Comparison of ENCODE assay signal across 8 cellular contexts in the genomic region with DNA sequence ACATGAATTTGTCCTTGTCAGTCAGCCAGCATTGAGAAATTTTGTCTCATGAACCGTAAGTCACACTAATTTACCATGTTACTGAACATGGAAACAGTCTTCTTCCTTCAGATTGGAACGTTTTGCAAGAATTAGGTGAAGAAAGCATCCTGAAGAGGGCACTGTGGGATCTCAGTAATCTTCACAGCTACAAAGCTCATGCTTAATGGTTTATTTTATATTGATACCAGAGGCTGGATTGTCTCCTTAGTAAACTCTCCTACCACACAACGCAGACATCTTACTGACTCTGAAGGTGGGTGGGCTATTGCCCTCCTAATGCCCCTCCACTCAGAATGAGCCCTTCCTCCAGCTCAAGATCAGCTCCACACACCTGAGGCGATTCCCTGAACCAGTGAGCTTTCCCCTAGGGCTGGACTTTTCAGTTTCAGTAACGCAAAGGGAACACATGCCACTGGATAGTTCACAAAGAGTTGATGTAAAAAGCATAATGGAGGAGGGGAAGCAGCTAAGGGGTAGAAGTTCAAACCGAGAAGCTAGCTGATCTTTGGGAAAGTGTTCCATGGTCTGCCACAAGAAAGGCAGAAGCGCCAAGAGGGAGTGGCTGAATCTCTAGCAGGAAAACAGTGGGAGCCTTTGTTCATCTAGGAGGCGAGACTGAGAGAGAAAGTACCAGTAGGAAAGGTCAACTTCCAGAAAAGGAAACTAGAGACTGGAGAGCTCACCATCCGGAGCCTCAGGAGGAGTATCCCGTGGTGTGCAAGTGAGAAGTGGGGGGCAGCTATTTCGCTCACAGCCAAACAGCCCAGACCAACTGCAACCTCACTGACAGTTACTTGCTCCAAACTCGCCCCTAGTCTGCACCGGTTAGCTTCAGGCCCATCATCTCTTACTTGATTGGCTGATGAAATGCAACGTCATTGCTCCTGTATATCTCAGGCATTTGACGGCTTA. TPM values are rescaled to one million over a fixed set of nuclear protein-coding genes. Genes with fewer than 3 reads are reported as not detected.
DNase-seq lines count a peak whose midpoint lies in the region; ATAC-seq and TF ChIP-seq lines count a peak whose summit lies in the region.

SLC9C1 (minus strand) TSS at position 849 of the 954 bp plus-strand sequence. CDS start 7,425 bp downstream, outside the sequence.

- H3F3A ChIP-seq in smooth muscle cell (ENCODE audit: low read depth): no peaks in the 10 kb centered on the region

- peak; percentile 60 for TF ChIP-seq CTCF in smooth muscle cell (IDR thresholded peaks at IDR 0.05; ENCODE audit: borderline replicate concordance, insufficient read depth, poor library complexity, severe bottlenecking)

- WGBS in smooth muscle cell (ENCODE audit: low lambda C conversion rate): 44% methylated on average over 15 of the region's 15 CpGs

- H3K4me2 ChIP-seq in smooth muscle cell: peak within 1 kb of the TSS; percentile 75

- peak within 1 kb of the TSS; percentile 43 for H3K4me3 ChIP-seq in smooth muscle cell

- H2AFZ ChIP-seq in smooth muscle cell (ENCODE audit: low read depth): peak within 1 kb of the TSS; percentile 88

- H3K27ac ChIP-seq in smooth muscle cell (ENCODE audit: low read depth): no peak within 1 kb of the TSS

- H3K79me2 ChIP-seq in smooth muscle cell (ENCODE audit: low read depth): no peaks in the 10 kb centered on the region

- H3K9ac ChIP-seq in smooth muscle cell (ENCODE audit: low read depth): no peak within 1 kb of the TSS

- DNase-seq in ELF-1 (ENCODE audit: low read depth, low spot score) (peak; percentile 75), M059J (ENCODE audit: low read depth) (peak; percentile 83), SK-N-DZ (ENCODE audit: low spot score) (peak; percentile 67), cerebellar cortex (ENCODE audit: low spot score) (peak; percentile 82), islet precursor cell (peak; percentile 67), smooth muscle cell (lab: John Stamatoyannopoulos, UW; ENCODE audit: unreplicated experiment) (no peak)

- H3K9me3 ChIP-seq in smooth muscle cell (replicated peaks; ENCODE audit: low read depth): no peaks in the 10 kb centered on the region

- H4K20me1 ChIP-seq in smooth muscle cell (ENCODE audit: low read depth): no peaks in the 10 kb centered on the region

- H3K27me3 ChIP-seq in smooth muscle cell (ENCODE audit: low read depth): no peaks in the 10 kb centered on the region

- peak; percentile 64 for ATAC-seq in GM21737 (IDR thresholded peaks at IDR 0.05; ENCODE audit: unreplicated experiment)
- no peak for ATAC-seq in HG02970 (IDR thresholded peaks at IDR 0.05; ENCODE audit: low FRiP score, unreplicated experiment)

- H3K36me3 ChIP-seq in smooth muscle cell (ENCODE audit: low read depth): no peaks in the 10 kb centered on the region

- peaks cover 7% of the 10 kb centered on the region for H3K4me1 ChIP-seq in smooth muscle cell (ENCODE audit: low read depth)

RNA-seq across cellular contexts. Expression of gene SLC9C1, which starts in this region (rescaled TPM):
- total RNA-seq in M059J (2014; rRNA removed; shearing (Covaris generic)): not detected in 2 replicates
- 0.25 TPM in 1 of 2 replicates, not detected in the other for polyA plus RNA-seq in SK-N-DZ (2014; cell fraction: cytosol; rRNA removed)
- 0.08 TPM in 1 of 2 replicates, not detected in the other for polyA plus RNA-seq in SK-N-DZ (2014; cell fraction: nucleus; rRNA removed)
- total RNA-seq in smooth muscle cell: 0.09 TPM in 1 of 2 replicates, not detected in the other
- polyA plus RNA-seq in smooth muscle cell: 0.08 TPM in 1 of 2 replicates, not detected in the other

Comparison
In these comparisons a context has a peak if more than half of its experiments do, and no peak if none do; other contexts are left out.
1. Peak in DNase-seq in M059J; RNA of the gene not detected or under 1 TPM.